ENCODE assay signal across 1 cellular context in genomic region chr2:200784215-200784614, GRCh38.
TF ChIP-seq lines count a peak whose summit lies in the region.

No MANE protein-coding gene starts in this region.

TF ChIP-seq in SK-N-SH, 30 proteins besides CTCF, POLR2A, EP300 and RAD21 (continued from another document):
- TF ChIP-seq NFIC (IDR thresholded peaks at IDR 0.05; ENCODE audit: borderline replicate concordance) = no peak
TF ChIP-seq in SK-N-SH: peak in this region for 1.
